19 cellular contexts compared by ENCODE assay signal in the genomic region with DNA sequence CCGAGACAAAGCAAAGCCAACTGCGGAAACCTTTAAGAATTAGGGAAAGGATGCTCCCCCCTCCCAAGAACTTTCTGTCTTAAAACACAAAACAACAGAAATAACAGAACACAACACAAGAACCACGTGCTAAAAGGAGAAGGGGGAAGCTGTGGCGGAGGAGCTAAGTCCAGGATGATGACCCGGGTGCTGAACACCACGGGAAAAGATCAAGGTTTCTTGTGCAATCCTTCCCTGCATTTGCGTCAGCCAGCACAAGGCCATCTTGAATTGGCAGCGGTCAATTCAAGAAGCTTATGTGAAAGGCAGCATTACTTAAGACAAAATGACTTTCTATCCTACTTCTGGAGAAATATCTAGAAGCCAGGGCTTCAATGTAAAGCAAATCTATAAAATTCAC. TPM values are rescaled to one million over a fixed set of nuclear protein-coding genes. Genes with fewer than 3 reads are reported as not detected.
A peak's percentile ranks its signal among the peaks of the same experiment; 100 is the strongest.
DNase-seq lines count a peak whose midpoint lies in the region; ATAC-seq and TF ChIP-seq lines count a peak whose summit lies in the region.
"Had no signal": no experiment of that assay in that cellular context is flagged by ENCODE, and none has a peak within 500 bp of the region (broad histone marks: within the 10 kb centered on the region; RNA-seq: fewer than 3 reads in every experiment).

No MANE protein-coding gene starts in this region.

- no peaks in the 10 kb centered on the region for H3K36me3 Mint-ChIP-seq in H9 (ENCODE audit: insufficient read depth in 1 of 3, low read depth in 3 of 3)
- no peaks in the 10 kb centered on the region for H3K36me3 Mint-ChIP-seq in activated T-cell treated with anti-CD3 and anti-CD28 coated beads, Interleukin-2, amount 50 U/mL, for 24 hours (ENCODE audit: low read depth)
- no peaks in the 10 kb centered on the region for H3K36me3 Mint-ChIP-seq in CD4-positive, alpha-beta T cell (ENCODE audit: low read depth)

- no peaks in the 10 kb centered on the region for H3K27me3 Mint-ChIP-seq in H9 (ENCODE audit: low read depth)
- no peaks in the 10 kb centered on the region for H3K27me3 Mint-ChIP-seq in activated T-cell treated with anti-CD3 and anti-CD28 coated beads, Interleukin-2, amount 50 U/mL, for 24 hours
- H3K27me3 Mint-ChIP-seq in CD4-positive, alpha-beta T cell: no peaks in the 10 kb centered on the region
- H3K27me3 Mint-ChIP-seq: T-helper 17 cell had no signal

- no peaks in the 10 kb centered on the region for H3K79me1 ChIP-seq in H9 (ENCODE audit: insufficient read depth, low read depth, low read length, poor library complexity, severe bottlenecking)

- H3K4me1 ChIP-seq in H9 (ENCODE audit: insufficient read depth, low read length): peaks cover 4% of the 10 kb centered on the region; the same call in 1 of the 2 replicates
- H3K4me1 ChIP-seq: pancreas had no signal

- no peak overlapping the region for H2AFZ ChIP-seq in H9 (ENCODE audit: low read length)
- H2AFZ ChIP-seq: hepatocyte had no signal

- no peak overlapping the region for H2BK20ac ChIP-seq in H9 (ENCODE audit: low read depth, low read length, poor library complexity, severe bottlenecking)

- H3K9me3 ChIP-seq in H9 (ENCODE audit: control insufficient read depth, low read depth, low read length): no peaks in the 10 kb centered on the region
- no peaks in the 10 kb centered on the region for H3K9me3 ChIP-seq in CD4-positive, alpha-beta T cell (ENCODE audit: control insufficient read depth, low read length)
- H3K9me3 ChIP-seq: pancreas had no signal

- no peak overlapping the region for H3K27ac ChIP-seq in H9 (ENCODE audit: insufficient read length, low read depth, low read length)
- no peak overlapping the region for H3K27ac ChIP-seq in CD4-positive, alpha-beta T cell (ENCODE audit: low read depth, low read length)
- H3K27ac ChIP-seq: cardiac muscle cell, pancreas had no signal

- CTCF ChIA-PET in CD4-positive, alpha-beta T cell (lab: Charles Lee): no interaction called here

- TF ChIP-seq CTCF in H9 (conservative IDR thresholded peaks at IDR 0.05) (no peak), fibroblast of pulmonary artery (IDR thresholded peaks at IDR 0.05; ENCODE audit: low read length, missing control alignments) (no peak)
- TF ChIP-seq CTCF in CD4-positive, alpha-beta T cell (IDR thresholded peaks at IDR 0.05): no peak

- H4K5ac ChIP-seq in H9 (ENCODE audit: insufficient read length, low read depth, low read length): no peak overlapping the region

- intact Hi-C loops in CD4-positive, alpha-beta T cell (cut with DNase I, micrococcal nuclease): loop anchor here in 1 of 2 experiments (5.0 kb wide), 1 partner anchor 33 kb away; no protein-coding TSS in a partner anchor

- no peak overlapping the region for H3K18ac ChIP-seq in H9 (ENCODE audit: insufficient read length, low read depth, low read length)

- no peak overlapping the region for H2BK12ac ChIP-seq in H9 (ENCODE audit: insufficient read length, low read depth, low read length)

- H3K4me1 Mint-ChIP-seq in H9: peaks cover 5 to 13% of the 10 kb centered on the region in 2 experiments; a peak in 2 of 4 replicates
- peaks cover 1% of the 10 kb centered on the region for H3K4me1 Mint-ChIP-seq in activated T-cell treated with anti-CD3 and anti-CD28 coated beads, Interleukin-2, amount 50 U/mL, for 24 hours (ENCODE audit: low read depth)
- no peaks in the 10 kb centered on the region for H3K4me1 Mint-ChIP-seq in CD4-positive, alpha-beta T cell (ENCODE audit: low read depth)
- H3K4me1 Mint-ChIP-seq: T-helper 17 cell had no signal

- H3K4me3 Mint-ChIP-seq in H9: no peak overlapping the region
- no peak overlapping the region for H3K4me3 Mint-ChIP-seq in activated T-cell treated with anti-CD3 and anti-CD28 coated beads, Interleukin-2, amount 50 U/mL, for 24 hours
- H3K4me3 Mint-ChIP-seq in CD4-positive, alpha-beta T cell: no peak overlapping the region
- H3K4me3 Mint-ChIP-seq: T-helper 17 cell had no signal

- no peak overlapping the region for H4K91ac ChIP-seq in H9 (ENCODE audit: insufficient read length, low read depth, low read length)

- H2BK120ac ChIP-seq in H9 (ENCODE audit: low read depth, low read length, poor library complexity, severe bottlenecking): no peak overlapping the region

- no peak overlapping the region for H2BK15ac ChIP-seq in H9 (ENCODE audit: low read depth, low read length)

- peak overlapping the region in 2 of 3 experiments; percentile 2 to 13; a peak in 1 of 7 replicates for H3K27ac Mint-ChIP-seq in H9
- no peak overlapping the region for H3K27ac Mint-ChIP-seq in activated T-cell treated with anti-CD3 and anti-CD28 coated beads, Interleukin-2, amount 50 U/mL, for 24 hours
- no peak overlapping the region for H3K27ac Mint-ChIP-seq in CD4-positive, alpha-beta T cell
- H3K27ac Mint-ChIP-seq: T-helper 17 cell had no signal

- no peak for ATAC-seq in CD4-positive, alpha-beta T cell (ENCODE audit: poor library complexity)
- ATAC-seq: T-helper 17 cell had no signal

- no peaks in the 10 kb centered on the region for H4K20me1 ChIP-seq in H9 (ENCODE audit: control insufficient read depth, insufficient read depth, insufficient read length)

- H3K9me3 Mint-ChIP-seq in H9: no peaks in the 10 kb centered on the region; a peak in 2 of 5 replicates
- H3K9me3 Mint-ChIP-seq in activated T-cell treated with anti-CD3 and anti-CD28 coated beads, Interleukin-2, amount 50 U/mL, for 24 hours: no peaks in the 10 kb centered on the region
- no peaks in the 10 kb centered on the region for H3K9me3 Mint-ChIP-seq in CD4-positive, alpha-beta T cell

- H3K9ac ChIP-seq in H9 (ENCODE audit: extremely low read depth, insufficient read length, low read length): no peak overlapping the region

- H3K23ac ChIP-seq in H9 (ENCODE audit: insufficient read length, low read depth, low read length): no peak overlapping the region

- no peaks in the 10 kb centered on the region for H3K27me3 ChIP-seq in H9 (ENCODE audit: insufficient read depth, low read length)
- H3K27me3 ChIP-seq in CD4-positive, alpha-beta T cell (ENCODE audit: control insufficient read depth, insufficient read depth, low read length): no peaks in the 10 kb centered on the region
- H3K27me3 ChIP-seq: cardiac muscle cell, hepatocyte, pancreas had no signal

- no peak overlapping the region for H3K4me2 ChIP-seq in H9 (ENCODE audit: insufficient read depth, insufficient read length, low read length)
- H3K4me2 ChIP-seq: hepatocyte had no signal

- no peak overlapping the region for H3K4me3 ChIP-seq in fibroblast of pulmonary artery (replicated peaks; ENCODE audit: low read depth, low read length)
- H3K4me3 ChIP-seq: cardiac muscle cell, hepatocyte, pancreas, skin epidermis had no signal

- H4K8ac ChIP-seq in H9 (replicated peaks; ENCODE audit: insufficient read length, low read depth, low read length): peak overlapping the region; percentile 95

- no CpG with 5 or more reads among the region's 8 CpGs for WGBS in H9 (ENCODE audit: extremely low coverage, insufficient read length, low lambda C conversion rate)

- H3K14ac ChIP-seq in H9 (ENCODE audit: insufficient read depth, low read length): no peak overlapping the region

- POLR2A ChIA-PET in CD4-positive, alpha-beta T cell (lab: Charles Lee): interaction anchor here (1.2 kb wide), 1 partner anchor 11 kb away, joined by 3 read pairs; a partner anchor contains a TSS

- H3K23me2 ChIP-seq in H9 (ENCODE audit: insufficient read length, low read depth, low read length, poor library complexity, severe bottlenecking): no peaks in the 10 kb centered on the region

- no peak overlapping the region for H3T11ph ChIP-seq in H9 (ENCODE audit: low read length)

- H2AK5ac ChIP-seq in H9 (ENCODE audit: insufficient read length, low read length): no peak overlapping the region

- no peak overlapping the region for H3K56ac ChIP-seq in H9 (ENCODE audit: insufficient read length, low read depth, low read length)

- H2BK5ac ChIP-seq in H9 (ENCODE audit: insufficient read length, low read length): no peak overlapping the region

- H3K79me2 ChIP-seq in H9 (ENCODE audit: insufficient read depth, low read length): no peaks in the 10 kb centered on the region
- H3K79me2 ChIP-seq: hepatocyte had no signal

- DNase-seq in H9 (no peak), NOMO-1 treated with dmso at 0.1 percent for 144 hours (lab: John Stamatoyannopoulos, UW; ENCODE audit: unreplicated experiment) (peak; percentile 34), fibroblast of pulmonary artery (ENCODE audit: low read depth) (peak; percentile 14), mucosa of gallbladder (ENCODE audit: low spot score) (peak; percentile 38), HPDE6-E6E7 (ENCODE audit: extremely low spot score) (no peak), HUDEP-2 (lab: John Stamatoyannopoulos, UW; ENCODE audit: unreplicated experiment in 76 of 76) (no peak)
- no peak for DNase-seq in activated T-cell treated with anti-CD3 and anti-CD28 coated beads, Interleukin-2, amount 50 U/mL, for 24 hours
- DNase-seq in CD4-positive, alpha-beta T cell: no peak
- DNase-seq: activated CD4-positive, CD25-positive, alpha-beta regulatory T cell; effector CD8-positive, alpha-beta T cell; NCI-H1436 treated with DMSO at 0.1 percent for 48 hours; NCI-H82; pancreas; stimulated activated CD4-positive, alpha-beta T cell treated with anti-CD3 and anti-CD28 coated beads, Interleukin-4, amount 100 ng/mL, for 4 hours; stimulated activated CD8-positive, alpha-beta memory T cell treated with anti-CD3 and anti-CD28 coated beads, Interleukin-4, amount 100 ng/mL, for 48 hours; T-helper 17 cell had no signal

- no peak overlapping the region for H3K4ac ChIP-seq in H9 (ENCODE audit: low read depth, low read length)

RNA-seq across cellular contexts. Expression of a gene that starts 11.0 kb away (rescaled TPM):
- total RNA-seq in H9 (2021) (18.1 and 18.3 TPM in 2 replicates), mucosa of gallbladder (36.9 TPM)
- 10 to 100 TPM in 1 of 2 experiments, 1 to 10 TPM in 1; 9.5 to 12.6 TPM for total RNA-seq in CD4-positive, alpha-beta T cell

RNA-seq across cellular contexts. Expression of a gene that starts 38.0 kb away (rescaled TPM):
- total RNA-seq in H9 (2021): 62.5 and 64.0 TPM in 2 replicates
- total RNA-seq in mucosa of gallbladder: 65.9 TPM
- 10 to 100 TPM; 33.3 to 35.6 TPM for total RNA-seq in CD4-positive, alpha-beta T cell

Comparison
In these comparisons a context has a peak if more than half of its experiments do, and no peak if none do; other contexts are left out.
1. DNase-seq: peak in NOMO-1 treated with dmso at 0.1 percent for 144 hours (single experiment), fibroblast of pulmonary artery (single experiment) and mucosa of gallbladder (single experiment); none in H9 (single experiment), HPDE6-E6E7 (single experiment), activated T-cell treated with anti-CD3 and anti-CD28 coated beads, Interleukin-2, amount 50 U/mL, for 24 hours (single experiment), HUDEP-2 (0 of 76) and CD4-positive, alpha-beta T cell (0 of 10).
2. H3K27ac Mint-ChIP-seq: peak in H9 (2 of 3); none in activated T-cell treated with anti-CD3 and anti-CD28 coated beads, Interleukin-2, amount 50 U/mL, for 24 hours (single experiment) and CD4-positive, alpha-beta T cell (single experiment).